17 cellular contexts compared by ENCODE assay signal in the genomic region with DNA sequence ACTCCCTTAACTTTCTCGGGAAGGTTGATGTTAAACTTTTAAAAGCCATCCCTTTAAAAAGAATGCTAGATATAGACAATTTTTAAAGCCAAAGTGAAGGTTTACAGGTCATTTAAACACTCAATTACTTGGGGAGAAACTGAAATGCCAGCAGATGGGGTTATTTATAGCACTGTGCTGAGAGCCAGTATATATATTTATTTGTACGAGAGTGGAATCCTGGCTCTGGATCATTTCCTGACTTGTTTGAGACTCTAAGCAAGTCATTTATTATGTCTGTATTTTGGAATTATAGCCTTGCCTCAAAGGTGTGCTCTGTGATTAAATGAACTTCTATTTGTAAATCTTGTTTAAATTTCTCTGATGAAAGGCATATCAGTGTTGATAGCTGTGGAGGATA. TPM values are rescaled to one million over a fixed set of nuclear protein-coding genes. Genes with fewer than 3 reads are reported as not detected.
DNase-seq lines count a peak whose midpoint lies in the region; ATAC-seq, FAIRE-seq and TF ChIP-seq lines count a peak whose summit lies in the region.
"Had no signal": no experiment of that assay in that cellular context is flagged by ENCODE, and none has a peak within 500 bp of the region (broad histone marks: within the 10 kb centered on the region; RNA-seq: fewer than 3 reads in every experiment).

No MANE protein-coding gene starts in this region.

- no peaks in the 10 kb centered on the region for H3K36me3 Mint-ChIP-seq in astrocyte (ENCODE audit: low read depth, unreplicated experiment)
- H3K36me3 Mint-ChIP-seq in mesothelial cell of epicardium = no peaks in the 10 kb centered on the region
- no peaks in the 10 kb centered on the region for H3K36me3 Mint-ChIP-seq in type B pancreatic cell

- no peaks in the 10 kb centered on the region for H3K36me3 ChIP-seq in astrocyte (ENCODE audit: insufficient read depth, low read length)
- H3K36me3 ChIP-seq: breast epithelium, suprapubic skin had no signal

- no peaks in the 10 kb centered on the region for H3K9me3 ChIP-seq in astrocyte (ENCODE audit: insufficient read depth, low read depth, low read length)
- H3K9me3 ChIP-seq: breast epithelium, suprapubic skin had no signal

- no peak for ATAC-seq in foreskin keratinocyte
- ATAC-seq: activated naive CD8-positive, alpha-beta T cell treated with anti-CD3 and anti-CD28 coated beads, Interleukin-2, amount 50 U/mL, for 24 hours; CD8-positive, alpha-beta T cell; GM12878 had no signal

- H3K4me3 Mint-ChIP-seq in astrocyte (ENCODE audit: unreplicated experiment) (no peak overlapping the region), mesothelial cell of epicardium (no peak overlapping the region), type B pancreatic cell (peak overlapping the region; percentile 20)
- H3K4me3 Mint-ChIP-seq: activated naive CD8-positive, alpha-beta T cell treated with anti-CD3 and anti-CD28 coated beads, Interleukin-2, amount 50 U/mL, for 24 hours; CD8-positive, alpha-beta T cell; T-helper 1 cell treated with Interleukin-12 subunit alpha and Interleukin-12 subunit beta and Interleukin-4 antibody, amounts not matched to agents 30 μg/mL and 1 μg/mL, for 36 hours had no signal

- H3K27ac ChIP-seq in astrocyte (ENCODE audit: low read depth, low read length) (no peak overlapping the region), foreskin keratinocyte (peak overlapping the region; percentile 10)
- H3K27ac ChIP-seq: breast epithelium, suprapubic skin, VCaP had no signal

- H3K4me1 ChIP-seq in astrocyte (ENCODE audit: insufficient read depth, low read length) = peaks cover 13% of the 10 kb centered on the region
- H3K4me1 ChIP-seq in foreskin keratinocyte = peaks cover 13% of the 10 kb centered on the region
- H3K4me1 ChIP-seq: breast epithelium had no signal

- no peaks in the 10 kb centered on the region for H3K27me3 ChIP-seq in astrocyte (ENCODE audit: insufficient read depth, low read length)
- H3K27me3 ChIP-seq in foreskin keratinocyte = no peaks in the 10 kb centered on the region
- H3K27me3 ChIP-seq: breast epithelium, suprapubic skin had no signal

- no peak overlapping the region for H3K27ac Mint-ChIP-seq in astrocyte (ENCODE audit: unreplicated experiment)
- H3K27ac Mint-ChIP-seq in mesothelial cell of epicardium = peak overlapping the region; percentile 86
- H3K27ac Mint-ChIP-seq in type B pancreatic cell = peak overlapping the region; percentile 64
- H3K27ac Mint-ChIP-seq: activated naive CD8-positive, alpha-beta T cell treated with anti-CD3 and anti-CD28 coated beads, Interleukin-2, amount 50 U/mL, for 24 hours; CD8-positive, alpha-beta T cell; T-helper 1 cell treated with Interleukin-12 subunit alpha and Interleukin-12 subunit beta and Interleukin-4 antibody, amounts not matched to agents 30 μg/mL and 1 μg/mL, for 36 hours had no signal

- no peak overlapping the region for H3K4me3 ChIP-seq in astrocyte (ENCODE audit: insufficient read depth, low read depth, low read length)
- H3K4me3 ChIP-seq: breast epithelium, GM12878, suprapubic skin had no signal

- H3K4me1 Mint-ChIP-seq in astrocyte (ENCODE audit: low read depth, unreplicated experiment) (peaks cover 28% of the 10 kb centered on the region), mesothelial cell of epicardium (peaks cover 50% of the 10 kb centered on the region), type B pancreatic cell (ENCODE audit: unreplicated experiment) (peaks cover 32% of the 10 kb centered on the region)

- H3K79me2 ChIP-seq in astrocyte (ENCODE audit: insufficient read depth, low read length) = peaks cover 11% of the 10 kb centered on the region

- H2AFZ ChIP-seq in astrocyte (ENCODE audit: low read depth, low read length) = no peak overlapping the region

- DNase-seq in astrocyte (ENCODE audit: low read depth) = peak; percentile 37
- DNase-seq in foreskin keratinocyte = no peak
- DNase-seq in mesothelial cell of epicardium (ENCODE audit: low spot score in 2 of 2, unreplicated experiment in 2 of 2) = no peak
- no peak for DNase-seq in type B pancreatic cell (ENCODE audit: extremely low spot score, unreplicated experiment)
- no peak for DNase-seq in anterior cingulate cortex (lab: John Stamatoyannopoulos, UW)
- no peak for DNase-seq in GM12891 (ENCODE audit: insufficient read length, low spot score)
- DNase-seq in NCI-H748 treated with DMSO at 0.1 percent for 48 hours (lab: John Stamatoyannopoulos, UW) = no peak
- DNase-seq: activated effector memory CD4-positive, alpha-beta T cell treated with anti-CD3 and anti-CD28 coated beads, Interleukin-2, amount 50 U/mL, for 16 hours; activated naive CD8-positive, alpha-beta T cell treated with anti-CD3 and anti-CD28 coated beads, Interleukin-2, amount 50 U/mL, for 24 hours; CD8-positive, alpha-beta T cell; NCI-H1092; NCI-H524 had no signal

- H3K27me3 Mint-ChIP-seq in astrocyte (ENCODE audit: low read depth, unreplicated experiment) (no peaks in the 10 kb centered on the region), mesothelial cell of epicardium (ENCODE audit: low read depth) (no peaks in the 10 kb centered on the region), type B pancreatic cell (no peaks in the 10 kb centered on the region)
- H3K27me3 Mint-ChIP-seq: activated naive CD8-positive, alpha-beta T cell treated with anti-CD3 and anti-CD28 coated beads, Interleukin-2, amount 50 U/mL, for 24 hours had no signal

- no peak overlapping the region for H3K4me2 ChIP-seq in astrocyte (ENCODE audit: low read length)

- FAIRE-seq in astrocyte (lab: Jason Lieb, UNC) (no peak), GM12891 (lab: Jason Lieb, UNC) (no peak)
- FAIRE-seq: GM12878 had no signal

- H3K9me3 Mint-ChIP-seq in astrocyte (ENCODE audit: unreplicated experiment) = no peaks in the 10 kb centered on the region
- peaks cover 8% of the 10 kb centered on the region for H3K9me3 Mint-ChIP-seq in mesothelial cell of epicardium
- no peaks in the 10 kb centered on the region for H3K9me3 Mint-ChIP-seq in type B pancreatic cell
- H3K9me3 Mint-ChIP-seq: activated naive CD8-positive, alpha-beta T cell treated with anti-CD3 and anti-CD28 coated beads, Interleukin-2, amount 50 U/mL, for 24 hours; CD8-positive, alpha-beta T cell had no signal

- no peaks in the 10 kb centered on the region for H4K20me1 ChIP-seq in astrocyte (ENCODE audit: insufficient read depth, low read length)

- H3K9ac ChIP-seq in astrocyte (ENCODE audit: low read length) = no peak overlapping the region

- no peak for TF ChIP-seq POLR2A in GM12891 (IDR thresholded peaks at IDR 0.05; ENCODE audit: low read depth, low read length)

- no peak for TF ChIP-seq CTCF in astrocyte (IDR thresholded peaks at IDR 0.05; ENCODE audit: insufficient read depth, low read depth, low read length)
- TF ChIP-seq CTCF in foreskin keratinocyte (conservative IDR thresholded peaks at IDR 0.05) = no peak
- TF ChIP-seq CTCF in mesothelial cell of epicardium (IDR thresholded peaks at IDR 0.05; ENCODE audit: unreplicated experiment) = no peak
- TF ChIP-seq CTCF in type B pancreatic cell (conservative IDR thresholded peaks at IDR 0.05) = no peak

TF ChIP-seq in GM12891, 5 proteins besides CTCF, POLR2A, EP300 and RAD21:
- TF ChIP-seq POLR2AphosphoS5 (IDR thresholded peaks at IDR 0.05; ENCODE audit: low read depth, low read length) (no peak), PAX5 (IDR thresholded peaks at IDR 0.05; ENCODE audit: insufficient read depth, low read length, severe bottlenecking) (no peak), POU2F2 (IDR thresholded peaks at IDR 0.05; ENCODE audit: low read depth, low read length) (no peak), SPI1 (IDR thresholded peaks at IDR 0.05; ENCODE audit: low read depth, low read length) (no peak), TAF1 (IDR thresholded peaks at IDR 0.05; ENCODE audit: low read depth, low read length) (no peak)

RNA-seq across cellular contexts. Expression of a gene that starts 6.8 kb away (rescaled TPM):
- 32.9 and 35.1 TPM in 2 replicates for total RNA-seq in astrocyte
- total RNA-seq in foreskin keratinocyte = 30.0 and 32.3 TPM in 2 replicates
- polyA plus RNA-seq in foreskin keratinocyte = 11.7 and 12.8 TPM in 2 replicates
- 116 to 120 TPM (median 120 TPM) in 3 replicates for total RNA-seq in mesothelial cell of epicardium
- total RNA-seq in type B pancreatic cell (ENCODE audit: low replicate concordance) = 54.6 and 88.0 TPM in 2 replicates
- 21.0 TPM for polyA plus RNA-seq in GM12891 (2012; ENCODE audit: low read depth, missing spikeins)

RNA-seq across cellular contexts. Expression of a gene that starts 56.0 kb away (rescaled TPM):
- 1,309 and 1,364 TPM in 2 replicates for total RNA-seq in astrocyte
- total RNA-seq in foreskin keratinocyte = 659 and 667 TPM in 2 replicates
- polyA plus RNA-seq in foreskin keratinocyte = 234 and 277 TPM in 2 replicates
- 1,220 to 1,246 TPM (median 1,239 TPM) in 3 replicates for total RNA-seq in mesothelial cell of epicardium
- 1,043 and 1,092 TPM in 2 replicates for total RNA-seq in type B pancreatic cell (ENCODE audit: low replicate concordance)
- polyA plus RNA-seq in GM12891 (2012; ENCODE audit: low read depth, missing spikeins) = 304 TPM
